In genomic region chr15:57146394-57147140, GRCh38 we compare ENCODE assay signal across 8 cellular contexts.
DNase-seq lines count a peak whose midpoint lies in the region; ATAC-seq and TF ChIP-seq lines count a peak whose summit lies in the region.

No MANE protein-coding gene starts in this region.

- CTCF ChIA-PET in activated CD8-positive, alpha-beta T cell treated with anti-CD3 and anti-CD28 coated beads, Interleukin-2, amount 10 ng/mL, durations not matched to agents 7 days and 5 days (lab: Charles Lee) = interaction anchor here (0.6 to 5.3 kb wide), 33 partner anchors 8 to 421 kb away, joined by 3 to 97 read pairs (median 4); partner anchors contain the start of gene TCF12

- no peak for ATAC-seq in activated CD8-positive, alpha-beta T cell treated with anti-CD3 and anti-CD28 coated beads, Interleukin-2, amount 10 ng/mL, durations not matched to agents 7 days and 5 days

- H3K36me3 ChIP-seq in right atrium auricular region = no peaks in the 10 kb centered on the region

- POLR2A ChIA-PET in activated CD8-positive, alpha-beta T cell treated with anti-CD3 and anti-CD28 coated beads, Interleukin-2, amount 10 ng/mL, durations not matched to agents 7 days and 5 days (lab: Charles Lee) = interaction anchor here (0.6 kb wide), 1 partner anchor 410 kb away, joined by 3 read pairs; no protein-coding TSS in a partner anchor

- no peaks in the 10 kb centered on the region for H3K9me3 Mint-ChIP-seq in activated CD8-positive, alpha-beta T cell treated with anti-CD3 and anti-CD28 coated beads, Interleukin-2, amount 10 ng/mL, durations not matched to agents 7 days and 5 days (ENCODE audit: insufficient read depth)

- peak overlapping the region; percentile 10 to 41 for H3K27ac ChIP-seq in right atrium auricular region

- peaks cover 3% of the 10 kb centered on the region for H3K4me1 Mint-ChIP-seq in activated CD8-positive, alpha-beta T cell treated with anti-CD3 and anti-CD28 coated beads, Interleukin-2, amount 10 ng/mL, durations not matched to agents 7 days and 5 days (ENCODE audit: low read depth)

- H3K27me3 Mint-ChIP-seq in activated CD8-positive, alpha-beta T cell treated with anti-CD3 and anti-CD28 coated beads, Interleukin-2, amount 10 ng/mL, durations not matched to agents 7 days and 5 days (ENCODE audit: low read depth) = no peaks in the 10 kb centered on the region

- H3K4me1 ChIP-seq in right atrium auricular region = peaks cover 0 to 41% of the 10 kb centered on the region in 2 donors

- no peaks in the 10 kb centered on the region for H3K27me3 ChIP-seq in right atrium auricular region

- H3K4me3 ChIP-seq in right atrium auricular region (peak overlapping the region in 1 of 2 donors; percentile 23), skeletal muscle cell (ENCODE audit: low read depth, low read length) (peak overlapping the region; percentile 4)

- peaks cover 0 to 2% of the 10 kb centered on the region in 2 donors for H3K9me3 ChIP-seq in right atrium auricular region

- no peak overlapping the region for H3K27ac Mint-ChIP-seq in activated CD8-positive, alpha-beta T cell treated with anti-CD3 and anti-CD28 coated beads, Interleukin-2, amount 10 ng/mL, durations not matched to agents 7 days and 5 days

- H3K4me3 Mint-ChIP-seq in activated CD8-positive, alpha-beta T cell treated with anti-CD3 and anti-CD28 coated beads, Interleukin-2, amount 10 ng/mL, durations not matched to agents 7 days and 5 days = no peak overlapping the region

- DNase-seq in NCI-H510A treated with DMSO at 0.1 percent for 48 hours (lab: John Stamatoyannopoulos, UW) (peak; percentile 47), NCI-H510A (lab: John Stamatoyannopoulos, UW) (no peak), NCI-H1694 treated with DMSO at 0.1 percent for 48 hours (lab: John Stamatoyannopoulos, UW) (peak; percentile 66), right atrium auricular region (ENCODE audit: low spot score) (no peak), skeletal muscle cell (ENCODE audit: low read depth) (no peak)
- DNase-seq in activated CD8-positive, alpha-beta T cell treated with anti-CD3 and anti-CD28 coated beads, Interleukin-2, amount 10 ng/mL, durations not matched to agents 7 days and 5 days = peak; percentile 28
- no peak for DNase-seq in activated effector memory CD4-positive, alpha-beta T cell treated with Interleukin-2 at 50 U/mL for 16 hours
- DNase-seq in activated CD8-positive, alpha-beta memory T cell treated with anti-CD3 and anti-CD28 coated beads, Interleukin-2, amount 50 U/mL, for 48 hours = no peak

- peaks cover 14% of the 10 kb centered on the region for H3K36me3 Mint-ChIP-seq in activated CD8-positive, alpha-beta T cell treated with anti-CD3 and anti-CD28 coated beads, Interleukin-2, amount 10 ng/mL, durations not matched to agents 7 days and 5 days (ENCODE audit: low read depth)

- TF ChIP-seq CTCF in right atrium auricular region (IDR thresholded peaks at IDR 0.05) = peak; percentile 63 to 81

Comparison
In these comparisons a context has a peak if more than half of its experiments do, and no peak if none do; other contexts are left out.
1. DNase-seq: peak in NCI-H510A treated with DMSO at 0.1 percent for 48 hours (single experiment), NCI-H1694 treated with DMSO at 0.1 percent for 48 hours (single experiment) and activated CD8-positive, alpha-beta T cell treated with anti-CD3 and anti-CD28 coated beads, Interleukin-2, amount 10 ng/mL, durations not matched to agents 7 days and 5 days (single experiment); none in NCI-H510A (single experiment), right atrium auricular region (single experiment), skeletal muscle cell (single experiment), activated effector memory CD4-positive, alpha-beta T cell treated with Interleukin-2 at 50 U/mL for 16 hours (single experiment) and activated CD8-positive, alpha-beta memory T cell treated with anti-CD3 and anti-CD28 coated beads, Interleukin-2, amount 50 U/mL, for 48 hours (single experiment).